30 cellular contexts compared by ENCODE assay signal in the genomic region with DNA sequence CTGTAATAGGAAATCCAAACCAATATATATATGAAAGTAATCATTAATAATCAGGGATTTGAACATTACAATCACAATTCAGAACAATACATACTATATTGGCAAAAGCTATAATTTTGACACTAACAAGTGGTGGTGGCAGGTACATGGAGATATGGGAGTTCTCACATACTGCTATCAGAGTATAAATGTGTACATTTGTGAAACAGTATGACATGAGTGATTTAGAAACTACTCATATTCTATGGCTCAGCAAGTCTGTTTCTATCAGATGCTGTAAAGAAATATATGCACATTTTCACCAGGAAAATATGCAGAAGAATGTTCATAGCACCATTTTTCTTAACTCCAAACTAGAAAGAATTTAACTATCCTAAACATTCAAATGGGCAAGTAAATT.
"Had no signal": no experiment of that assay in that cellular context is flagged by ENCODE, and none has a peak within 500 bp of the region (broad histone marks: within the 10 kb centered on the region; RNA-seq: fewer than 3 reads in every experiment).

No MANE protein-coding gene starts in this region.

- H3K27me3 ChIP-seq: ascending aorta, breast epithelium, cardiac muscle cell, colonic mucosa, esophagus squamous epithelium, gastroesophageal sphincter, heart right ventricle had no signal

- H3K4me1 ChIP-seq: ascending aorta, breast epithelium, colonic mucosa, esophagus squamous epithelium, gastroesophageal sphincter, heart right ventricle had no signal

- DNase-seq: activated CD4-positive, alpha-beta memory T cell treated with anti-CD3 and anti-CD28 coated beads, Interleukin-2, amount 10 ng/mL, durations not matched to agents 7 days and 5 days; activated CD4-positive, alpha-beta T cell treated with anti-CD3 and anti-CD28 coated beads for 36 hours; activated CD4-positive, alpha-beta T cell treated with anti-CD3 and anti-CD28 coated beads, Interleukin-2, amount 10 ng/mL, durations not matched to agents 7 days and 5 days; activated CD4-positive, alpha-beta T cell treated with anti-CD3 and anti-CD28 coated beads, Interleukin-2, amount 50 U/mL, for 4 hours; activated CD4-positive, CD25-positive, alpha-beta regulatory T cell; activated CD4-positive, CD25-positive, alpha-beta regulatory T cell treated with anti-CD3 and anti-CD28 coated beads, Interleukin-2, amount 50 U/mL, for 72 hours; activated CD8-positive, alpha-beta memory T cell treated with anti-CD3 and anti-CD28 coated beads, Interleukin-2, amount 50 U/mL, for 48 hours; activated gamma-delta T cell; activated naive CD4-positive, alpha-beta T cell; activated naive CD4-positive, alpha-beta T cell treated with anti-CD3 and anti-CD28 coated beads, Interleukin-2, amount 10 ng/mL, durations not matched to agents 7 days and 5 days; activated naive CD8-positive, alpha-beta T cell treated with anti-CD3 and anti-CD28 coated beads, Interleukin-2, amount 10 ng/mL, durations not matched to agents 7 days and 5 days; activated T-cell treated with anti-CD3 and anti-CD28 coated beads for 4 hours; activated T-cell treated with anti-CD3 and anti-CD28 coated beads, Interleukin-2, amount 50 U/mL, for 24 hours; activated T-cell treated with anti-CD3 and anti-CD28 coated beads, Interleukin-2, amount 50 U/mL, for 72 hours; central memory CD4-positive, alpha-beta T cell; cerebellar nuclear complex; colonic mucosa; effector CD8-positive, alpha-beta T cell; esophagus squamous epithelium; foreskin melanocyte; heart right ventricle; T-helper 2 cell had no signal

- H3K27ac ChIP-seq: ascending aorta, breast epithelium, cardiac muscle cell, colonic mucosa, epithelial cell of prostate, esophagus squamous epithelium, gastroesophageal sphincter, heart right ventricle had no signal

- ATAC-seq: activated CD4-positive, alpha-beta T cell treated with anti-CD3 and anti-CD28 coated beads for 36 hours; activated naive CD4-positive, alpha-beta T cell treated with anti-CD3 and anti-CD28 coated beads, Interleukin-2, amount 50 U/mL, for 72 hours; activated T-cell treated with anti-CD3 and anti-CD28 coated beads, Interleukin-2, amount 50 U/mL, for 72 hours; gastroesophageal sphincter; heart right ventricle had no signal

- H3K9me3 ChIP-seq: ascending aorta, breast epithelium, colonic mucosa, esophagus squamous epithelium, gastroesophageal sphincter had no signal

- H3K36me3 ChIP-seq: ascending aorta, breast epithelium, cardiac muscle cell, colonic mucosa, esophagus squamous epithelium, gastroesophageal sphincter, heart right ventricle had no signal

- H3K4me3 ChIP-seq: ascending aorta, breast epithelium, cardiac muscle cell, colonic mucosa, esophagus squamous epithelium, gastroesophageal sphincter, heart right ventricle had no signal

- FAIRE-seq: endometrium, endothelial cell of umbilical vein had no signal
